9 cellular contexts compared by ENCODE assay signal in the genomic region with DNA sequence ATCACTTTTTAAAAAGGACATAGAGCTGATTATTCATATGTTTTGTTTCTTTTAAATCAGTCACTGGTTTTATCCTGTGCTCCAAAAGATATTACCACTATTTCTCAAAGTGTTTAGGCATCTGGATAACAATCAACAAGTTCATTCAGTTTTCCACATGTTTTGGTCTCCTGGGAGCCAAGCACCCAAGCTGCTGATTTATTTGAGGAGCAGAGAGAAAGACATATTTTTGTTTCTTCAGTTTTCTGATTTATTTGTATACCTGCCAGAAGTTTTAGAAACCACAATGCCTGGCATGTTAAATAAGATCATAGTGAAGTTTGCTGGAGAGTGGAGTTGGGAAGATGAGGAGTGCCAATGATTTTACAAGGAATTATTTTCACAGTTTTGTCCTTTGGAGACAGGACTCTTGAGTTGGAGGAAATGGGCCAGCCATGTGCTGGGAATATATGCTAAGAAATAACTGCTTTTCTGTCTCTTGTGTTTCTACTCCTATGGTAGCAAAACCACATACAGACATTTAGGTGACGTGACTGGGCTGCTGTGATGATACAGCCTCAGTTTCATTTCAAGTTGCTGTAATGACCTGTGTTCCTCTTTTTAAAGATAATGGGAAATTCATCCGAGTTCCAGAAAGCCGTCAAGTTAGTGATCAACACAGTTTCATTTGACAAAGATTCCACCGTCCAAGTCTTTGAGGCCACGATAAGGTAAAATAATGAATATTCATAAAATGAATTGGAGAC. TPM values are rescaled to one million over a fixed set of nuclear protein-coding genes. Genes with fewer than 3 reads are reported as not detected.
DNase-seq lines count a peak whose midpoint lies in the region; ATAC-seq and TF ChIP-seq lines count a peak whose summit lies in the region.
"Had no signal": no experiment of that assay in that cellular context is flagged by ENCODE, and none has a peak within 500 bp of the region (broad histone marks: within the 10 kb centered on the region; RNA-seq: fewer than 3 reads in every experiment).

No MANE protein-coding gene starts in this region.

- in situ Hi-C loops in transverse colon (cut with MboI; ENCODE audit: low pct_ligation_motif_present in 1 of 4, low pct_unique_long_range_greater_than_20kb in 1 of 4, low sequenced_read_pairs in 3 of 4), result no loop called here

- peak overlapping the region; percentile 18 for H3K4me3 Mint-ChIP-seq in activated naive CD8-positive, alpha-beta T cell treated with anti-CD3 and anti-CD28 coated beads, Interleukin-2, amount 10 ng/mL, durations not matched to agents 7 days and 5 days

- H3K27ac Mint-ChIP-seq in activated naive CD8-positive, alpha-beta T cell treated with anti-CD3 and anti-CD28 coated beads, Interleukin-2, amount 10 ng/mL, durations not matched to agents 7 days and 5 days, result peak overlapping the region; percentile 91

- peaks cover 48 to 100% (median 97%) of the 10 kb centered on the region in 11 experiments for H3K36me3 ChIP-seq in BLaER1 treated with 17β-estradiol and CSF1 and Interleukin-3, amounts not matched to agents 10 nM and 100 nM
- peaks cover 4 to 48% of the 10 kb centered on the region in 2 donors for H3K36me3 ChIP-seq in left lung
- H3K36me3 ChIP-seq in thyroid gland, result peaks cover 40 to 43% of the 10 kb centered on the region in 2 donors
- H3K36me3 ChIP-seq in transverse colon, result peaks cover 0 to 38% (median 17%) of the 10 kb centered on the region in 4 donors

- peak overlapping the region; percentile 83 to 98 (median 92) for H3K4me2 ChIP-seq in BLaER1 treated with 17β-estradiol and CSF1 and Interleukin-3, amounts not matched to agents 10 nM and 100 nM

- peaks cover 50% of the 10 kb centered on the region for H3K36me3 Mint-ChIP-seq in activated naive CD8-positive, alpha-beta T cell treated with anti-CD3 and anti-CD28 coated beads, Interleukin-2, amount 10 ng/mL, durations not matched to agents 7 days and 5 days

- ATAC-seq in GM21360 (IDR thresholded peaks at IDR 0.05; ENCODE audit: unreplicated experiment), result peak; percentile 43
- ATAC-seq in HG03460 (IDR thresholded peaks at IDR 0.05; ENCODE audit: unreplicated experiment), result peak; percentile 31
- ATAC-seq in activated naive CD8-positive, alpha-beta T cell treated with anti-CD3 and anti-CD28 coated beads, Interleukin-2, amount 10 ng/mL, durations not matched to agents 7 days and 5 days (ENCODE audit: low read depth), result no peak
- ATAC-seq in left lung, result no peak

- peak overlapping the region in 1 of 10 experiments; percentile 10; a peak in 1 of 20 replicates for H3K4me3 ChIP-seq in BLaER1 treated with 17β-estradiol and CSF1 and Interleukin-3, amounts not matched to agents 10 nM and 100 nM
- H3K4me3 ChIP-seq in left lung (no peak overlapping the region), thyroid gland (replicated peaks in 1 of 3) (no peak overlapping the region), transverse colon (no peak overlapping the region)

- WGBS in thyroid gland, 2 donors, result 69 to 74% methylated on average over 5 of the region's 5 CpGs
- WGBS in transverse colon (ENCODE audit: low coverage in 1 of 2), 2 donors, result 74 to 79% methylated on average over 4 to 5 of the region's 5 CpGs

- H3K9me3 ChIP-seq in BLaER1 treated with 17β-estradiol and CSF1 and Interleukin-3, amounts not matched to agents 10 nM and 100 nM (replicated peaks in 1 of 11), result no peaks in the 10 kb centered on the region
- H3K9me3 ChIP-seq in left lung (no peaks in the 10 kb centered on the region), thyroid gland (no peaks in the 10 kb centered on the region), transverse colon (no peaks in the 10 kb centered on the region)

- peaks cover 77 to 98% (median 90%) of the 10 kb centered on the region in 10 experiments for H3K4me1 ChIP-seq in BLaER1 treated with 17β-estradiol and CSF1 and Interleukin-3, amounts not matched to agents 10 nM and 100 nM
- peaks cover 25 to 58% of the 10 kb centered on the region in 2 donors for H3K4me1 ChIP-seq in left lung
- H3K4me1 ChIP-seq in thyroid gland, result peaks cover 3 to 5% of the 10 kb centered on the region in 2 donors
- peaks cover 8 to 39% (median 15%) of the 10 kb centered on the region in 4 donors for H3K4me1 ChIP-seq in transverse colon

- intact Hi-C loops in left lung (cut with DNase I) (no loop called here), thyroid gland (cut with DNase I) (no loop called here), transverse colon (cut with DNase I; ENCODE audit: low total_unique reads) (no loop called here)

- POLR2A ChIA-PET in activated naive CD8-positive, alpha-beta T cell treated with anti-CD3 and anti-CD28 coated beads, Interleukin-2, amount 10 ng/mL, durations not matched to agents 7 days and 5 days (lab: Charles Lee), result interaction anchor here (4.4 kb wide), 1 partner anchor 12 kb away, joined by 72 read pairs; a partner anchor contains a TSS

- H3K4me1 Mint-ChIP-seq in activated naive CD8-positive, alpha-beta T cell treated with anti-CD3 and anti-CD28 coated beads, Interleukin-2, amount 10 ng/mL, durations not matched to agents 7 days and 5 days, result peaks cover 54% of the 10 kb centered on the region

- TF ChIP-seq CTCF in left lung (IDR thresholded peaks at IDR 0.05) (no peak), thyroid gland (IDR thresholded peaks at IDR 0.05) (no peak), transverse colon (IDR thresholded peaks at IDR 0.05) (no peak)

- H3K9ac ChIP-seq in BLaER1 treated with 17β-estradiol and CSF1 and Interleukin-3, amounts not matched to agents 10 nM and 100 nM, result peak overlapping the region in 10 of 11 experiments; percentile 13 to 100 (median 88); a peak in 21 of 22 replicates

- H3K27me3 Mint-ChIP-seq in activated naive CD8-positive, alpha-beta T cell treated with anti-CD3 and anti-CD28 coated beads, Interleukin-2, amount 10 ng/mL, durations not matched to agents 7 days and 5 days, result no peaks in the 10 kb centered on the region

- no peaks in the 10 kb centered on the region for H3K27me3 ChIP-seq in BLaER1 treated with 17β-estradiol and CSF1 and Interleukin-3, amounts not matched to agents 10 nM and 100 nM
- H3K27me3 ChIP-seq in left lung (no peaks in the 10 kb centered on the region), thyroid gland (no peaks in the 10 kb centered on the region), transverse colon (no peaks in the 10 kb centered on the region)

- peak overlapping the region; percentile 87 to 100 (median 100) for H3K27ac ChIP-seq in BLaER1 treated with 17β-estradiol and CSF1 and Interleukin-3, amounts not matched to agents 10 nM and 100 nM
- H3K27ac ChIP-seq in left lung (peak overlapping the region in 1 of 2 donors; percentile 72), thyroid gland (no peak overlapping the region), transverse colon (peak overlapping the region in 2 of 4 donors; percentile 17 to 45)

- no peak for DNase-seq in activated naive CD8-positive, alpha-beta T cell treated with anti-CD3 and anti-CD28 coated beads, Interleukin-2, amount 10 ng/mL, durations not matched to agents 7 days and 5 days
- DNase-seq in SK-N-DZ (ENCODE audit: low spot score) (no peak), left lung (no peak), thyroid gland (no peak), transverse colon (no peak)
- DNase-seq: NCI-H1417 treated with DMSO at 0.1 percent for 48 hours had no signal

- TF ChIP-seq POLR2A in thyroid gland (IDR thresholded peaks at IDR 0.05), result no peak
- no peak for TF ChIP-seq POLR2A in transverse colon (IDR thresholded peaks at IDR 0.05)

- H4K20me1 ChIP-seq in BLaER1 treated with 17β-estradiol and CSF1 and Interleukin-3, amounts not matched to agents 10 nM and 100 nM, result peaks cover 15 to 100% (median 76%) of the 10 kb centered on the region in 11 experiments; a peak in 20 of 22 replicates

- H3K9me3 Mint-ChIP-seq in activated naive CD8-positive, alpha-beta T cell treated with anti-CD3 and anti-CD28 coated beads, Interleukin-2, amount 10 ng/mL, durations not matched to agents 7 days and 5 days, result no peaks in the 10 kb centered on the region

- TF ChIP-seq EP300 in transverse colon (IDR thresholded peaks at IDR 0.05; ENCODE audit: low read depth), result no peak

RNA-seq across cellular contexts. Expression of a gene that starts 11.7 kb away (rescaled TPM):
- 10 to 100 TPM; 92.5 to 94.2 TPM for total RNA-seq in activated naive CD8-positive, alpha-beta T cell treated with anti-CD3 and anti-CD28 coated beads, Interleukin-2, amount 10 ng/mL, durations not matched to agents 7 days and 5 days
- polyA plus RNA-seq in SK-N-DZ (2014; cell fraction: cytosol; rRNA removed), result 7.0 and 9.4 TPM in 2 replicates
- polyA plus RNA-seq in SK-N-DZ (2014; cell fraction: nucleus; rRNA removed), result 10.1 and 24.4 TPM in 2 replicates
- total RNA-seq in left lung (100 to 1,000 TPM; 103 to 104 TPM), thyroid gland (10 to 100 TPM; 26.1 to 58.4 (median 43.0) TPM), transverse colon (100 to 1,000 TPM in 1 of 4 donors, 10 to 100 TPM in 3; 27.3 to 312 (median 42.3) TPM)

Comparison
In these comparisons a context has a peak if more than half of its experiments do, and no peak if none do; other contexts are left out.
1. H3K27ac ChIP-seq: peak in BLaER1 treated with 17β-estradiol and CSF1 and Interleukin-3, amounts not matched to agents 10 nM and 100 nM (11 of 11); none in thyroid gland (0 of 3).
2. ATAC-seq: peak in GM21360 (single experiment) and HG03460 (single experiment); none in activated naive CD8-positive, alpha-beta T cell treated with anti-CD3 and anti-CD28 coated beads, Interleukin-2, amount 10 ng/mL, durations not matched to agents 7 days and 5 days (single experiment) and left lung (single experiment).